ENCODE assay signal across 8 cellular contexts in genomic region chr1:211382714-211383480, GRCh38. TPM values are rescaled to one million over a fixed set of nuclear protein-coding genes. Genes with fewer than 3 reads are reported as not detected.
DNase-seq lines count a peak whose midpoint lies in the region; ATAC-seq, FAIRE-seq and TF ChIP-seq lines count a peak whose summit lies in the region.

No MANE protein-coding gene starts in this region.

- TF ChIP-seq EP300 in A549 (IDR thresholded peaks at IDR 0.05): no peak

- ATAC-seq in A549: peak; percentile 99
- ATAC-seq in GM18861 (IDR thresholded peaks at IDR 0.05; ENCODE audit: unreplicated experiment): peak; percentile 94
- peak; percentile 97 for ATAC-seq in HG03066 (IDR thresholded peaks at IDR 0.05; ENCODE audit: low read depth, unreplicated experiment)
- peak; percentile 96 for ATAC-seq in WTC11

- TF ChIP-seq RAD21 in A549 (conservative IDR thresholded peaks at IDR 0.05 in 1 of 2, IDR thresholded peaks at IDR 0.05 in 1 of 2): no peak

- H3K4me3 Mint-ChIP-seq in WTC11: peak overlapping the region; percentile 92
- H3K4me3 Mint-ChIP-seq in immature natural killer cell: peak overlapping the region; percentile 90 to 97 (median 93)

- FAIRE-seq in A549 (lab: Jason Lieb, UNC) (no peak), bronchial epithelial cell (lab: Jason Lieb, UNC) (no peak), small intestine (lab: Jason Lieb, UNC) (no peak)

- DNase-seq in A549 (ENCODE audit: low read depth in 1 of 2, low spot score in 1 of 2) (peak; percentile 88 to 95), NCI-H2196 treated with DMSO at 0.1 percent for 48 hours (lab: John Stamatoyannopoulos, UW; ENCODE audit: unreplicated experiment) (peak; percentile 89), WTC11 (ENCODE audit: low spot score) (peak; percentile 91), bronchial epithelial cell (ENCODE audit: low read depth) (peak; percentile 85), immature natural killer cell (peak; percentile 84 to 86 (median 85)), small intestine (peak; percentile 95)

- CTCF ChIA-PET in A549 (lab: Yijun Ruan, JAX) (interaction anchor here (0.6 to 2.2 kb wide), 3 partner anchors 59 to 131 kb away, joined by 3 to 8 read pairs (median 3); no protein-coding TSS in a partner anchor), WTC11 (lab: Charles Lee) (interaction anchor here (0.6 kb wide), 1 partner anchor 64 kb away, joined by 3 read pairs; no protein-coding TSS in a partner anchor)

- H3K36me3 ChIP-seq in bronchial epithelial cell (ENCODE audit: control insufficient read depth, insufficient read depth, low read length): no peaks in the 10 kb centered on the region
- no peaks in the 10 kb centered on the region for H3K36me3 ChIP-seq in small intestine (ENCODE audit: control insufficient read depth in 2 of 2, insufficient read depth in 2 of 2, low read length in 2 of 2)

- H3K27me3 ChIP-seq in bronchial epithelial cell (ENCODE audit: control insufficient read depth, insufficient read depth, low read length): no peaks in the 10 kb centered on the region
- H3K27me3 ChIP-seq in small intestine (ENCODE audit: control insufficient read depth in 2 of 2, insufficient read depth in 2 of 2, low read length in 2 of 2): no peaks in the 10 kb centered on the region

- TF ChIP-seq CTCF in A549 (IDR thresholded peaks at IDR 0.05) (no peak), WTC11 (IDR thresholded peaks at IDR 0.05) (no peak), bronchial epithelial cell (IDR thresholded peaks at IDR 0.05; ENCODE audit: insufficient read depth, low read length, severe bottlenecking) (no peak)

- H3K9me3 ChIP-seq in A549: no peaks in the 10 kb centered on the region
- H3K9me3 ChIP-seq in small intestine (ENCODE audit: control insufficient read depth, low read depth): no peaks in the 10 kb centered on the region

- peak overlapping the region; percentile 90 for H3K4me2 ChIP-seq in A549

- H3K27ac ChIP-seq in A549: peak overlapping the region; percentile 97
- peak overlapping the region; percentile 98 to 100 for H3K27ac ChIP-seq in small intestine (ENCODE audit: low read depth in 1 of 2, low read length in 1 of 2)

- H3K4me3 ChIP-seq in A549 (peak overlapping the region; percentile 81), bronchial epithelial cell (ENCODE audit: low read depth, low read length) (peak overlapping the region; percentile 58), small intestine (ENCODE audit: low read depth in 1 of 2, low read length in 2 of 2) (peak overlapping the region; percentile 69 to 74)

- H3K36me3 Mint-ChIP-seq in WTC11: no peaks in the 10 kb centered on the region
- no peaks in the 10 kb centered on the region for H3K36me3 Mint-ChIP-seq in immature natural killer cell

- TF ChIP-seq POLR2A in A549 (IDR thresholded peaks at IDR 0.05; ENCODE audit: low read length): peak; percentile 95

- WGBS in A549 (ENCODE audit: missing lambda C conversion rate): 3% methylated on average over 27 of the region's 49 CpGs
- 1 to 2% (median 1%) methylated on average over 49 of the region's 49 CpGs for WGBS in small intestine, 3 donors

- H3K9me3 Mint-ChIP-seq in WTC11: no peaks in the 10 kb centered on the region
- no peaks in the 10 kb centered on the region for H3K9me3 Mint-ChIP-seq in immature natural killer cell

- H3K27me3 Mint-ChIP-seq in WTC11 (ENCODE audit: low read depth) (no peaks in the 10 kb centered on the region), immature natural killer cell (ENCODE audit: low read depth in 3 of 3) (peaks cover 8 to 14% (median 10%) of the 10 kb centered on the region in 3 donors)

- POLR2A ChIA-PET in A549 (lab: Yijun Ruan, JAX): interaction anchor here (0.6 to 1.4 kb wide), 18 partner anchors 12 to 1106 kb away, joined by 3 to 10 read pairs (median 4); no protein-coding TSS in a partner anchor
- POLR2A ChIA-PET in WTC11 (lab: Charles Lee): interaction anchor here (0.6 kb wide), 1 partner anchor 205 kb away, joined by 4 read pairs; no protein-coding TSS in a partner anchor

- H3K4me1 ChIP-seq in A549 (peaks cover 9% of the 10 kb centered on the region; the same call in 2 of the 3 replicates), small intestine (ENCODE audit: control insufficient read depth in 2 of 2, insufficient read depth in 1 of 2, low read depth in 1 of 2, low read length in 1 of 2) (no peaks in the 10 kb centered on the region)

- H3K4me1 Mint-ChIP-seq in WTC11: peaks cover 35% of the 10 kb centered on the region
- peaks cover 25 to 48% of the 10 kb centered on the region in 2 donors for H3K4me1 Mint-ChIP-seq in immature natural killer cell

- H3K27ac Mint-ChIP-seq in WTC11 (peak overlapping the region; percentile 96), immature natural killer cell (peak overlapping the region; percentile 91 to 98 (median 95))

TF ChIP-seq in A549, 52 proteins besides CTCF, POLR2A, EP300 and RAD21 (continues in another document):
- TF ChIP-seq ZSCAN20 (CRISPR knock-in tag; IDR thresholded peaks at IDR 0.05): no peak
- no peak for TF ChIP-seq FOSL2 (IDR thresholded peaks at IDR 0.05)
- TF ChIP-seq FOSL2 (CRISPR knock-in tag; IDR thresholded peaks at IDR 0.05): no peak
- no peak; the same call in 1 of the 2 replicates for TF ChIP-seq REST (IDR thresholded peaks at IDR 0.05)

TF ChIP-seq in WTC11, 78 proteins besides CTCF, POLR2A, EP300 and RAD21 (continues in another document):
- 0 out of 2 replicates have a peak, but pooled peaks have one; percentile 30 for TF ChIP-seq FOXK1 (CRISPR knock-in tag; IDR thresholded peaks at IDR 0.05)
- TF ChIP-seq JUN (CRISPR knock-in tag; IDR thresholded peaks at IDR 0.05): no peak
- TF ChIP-seq ERG (CRISPR knock-in tag; IDR thresholded peaks at IDR 0.05): no peak
- TF ChIP-seq RELA (CRISPR knock-in tag; IDR thresholded peaks at IDR 0.05; ENCODE audit: borderline replicate concordance): no peak
- TF ChIP-seq KAT7 (CRISPR knock-in tag; IDR thresholded peaks at IDR 0.05; ENCODE audit: borderline replicate concordance): no peak
- peak; percentile 73; the same call in 1 of the 2 replicates for TF ChIP-seq ZBTB21 (CRISPR knock-in tag; IDR thresholded peaks at IDR 0.05; ENCODE audit: borderline replicate concordance)
- no peak; the same call in 1 of the 2 replicates for TF ChIP-seq TEAD1 (CRISPR knock-in tag; IDR thresholded peaks at IDR 0.05)
- peak; percentile 19; the same call in 1 of the 2 replicates for TF ChIP-seq TP53 (CRISPR knock-in tag; IDR thresholded peaks at IDR 0.05)
- no peak for TF ChIP-seq AR (CRISPR knock-in tag; IDR thresholded peaks at IDR 0.05)
- peak; percentile 42; the same call in 1 of the 2 replicates for TF ChIP-seq FOXP4 (CRISPR knock-in tag; IDR thresholded peaks at IDR 0.05)
- TF ChIP-seq ATF1 (CRISPR knock-in tag; IDR thresholded peaks at IDR 0.05): no peak

RNA-seq across cellular contexts. Expression of gene TRAF5, which starts 56.3 kb away (rescaled TPM):
- 14.6 and 16.0 TPM in 2 replicates for polyA plus RNA-seq in A549 (2011; rRNA removed)
- 5.4 and 6.3 TPM in 2 replicates for polyA plus RNA-seq in A549 (2012; cell fraction: cytosol; rRNA removed)
- polyA plus RNA-seq in A549 (2012; cell fraction: nucleus; rRNA removed): 10.1 and 15.6 TPM in 2 replicates
- 8.2 to 9.5 TPM (median 8.6 TPM) in 3 replicates for polyA plus RNA-seq in A549 (2017; fragmentation: RNase III; extraction: RNeasy Plus Mini Kit Qiagen cat#74134 plus additional on column Dnase treatment)
- 9.6 and 12.8 TPM in 2 replicates for polyA minus RNA-seq in A549 (2011; rRNA and poly(A)+ RNA removed)
- total RNA-seq in WTC11 (2021): 22.2 to 25.8 TPM (median 25.5 TPM) in 3 replicates
- 1.6 and 1.8 TPM in 2 replicates for total RNA-seq in bronchial epithelial cell
- polyA plus RNA-seq in immature natural killer cell: 10 to 100 TPM; 19.6 to 37.0 (median 21.8) TPM
- 1 to 10 TPM in 2 of 3 donors, under 1 TPM in 1; 0.67 to 5.7 (median 1.6) TPM for polyA plus RNA-seq in small intestine

Comparison
In these comparisons a context has a peak if more than half of its experiments do, and no peak if none do; other contexts are left out.
1. Peak in every context shown above with its lines: DNase-seq, ATAC-seq, H3K4me3 ChIP-seq and H3K27ac ChIP-seq.